ENCODE assay signal across 17 cellular contexts in genomic region chr1:53777272-53777671, GRCh38.
"Had no signal": no experiment of that assay in that cellular context is flagged by ENCODE, and none has a peak within 500 bp of the region (broad histone marks: within the 10 kb centered on the region; RNA-seq: fewer than 3 reads in every experiment).

No MANE protein-coding gene starts in this region.

- ATAC-seq: stimulated activated effector memory CD8-positive, alpha-beta T cell treated with anti-CD3 and anti-CD28 coated beads, Interleukin-12 subunit alpha, Interleukin-12 subunit beta, amount 100 ng/mL, for 72 hours; stimulated activated memory B cell treated with anti-CD40 and anti-IgM and Interleukin-4, amounts not matched to agents 10 μg/mL and 1 μg/mL and 100 μg/mL, for 72 hours; stimulated activated naive B cell treated with anti-CD40 and anti-IgM and Interleukin-4, amounts not matched to agents 10 μg/mL and 1 μg/mL and 100 μg/mL, for 72 hours; stimulated activated naive CD8-positive, alpha-beta T cell treated with anti-CD3 and anti-CD28 coated beads, Interleukin-15, amount 100 ng/mL, for 72 hours; stimulated activated naive CD8-positive, alpha-beta T cell treated with anti-CD3 and anti-CD28 coated beads, Interleukin-15, Interleukin-2, amounts not matched to agents 100 U/mL and 50 U/mL, for 24 hours; upper lobe of right lung had no signal

- H3K4me1 ChIP-seq: stomach, suprapubic skin, testis, thyroid gland, tibial artery, tibial nerve, upper lobe of left lung, upper lobe of right lung, uterus, vagina had no signal

- H3K36me3 ChIP-seq: thoracic aorta, transverse colon, uterus, vagina had no signal

- H3K4me3 ChIP-seq: stomach, suprapubic skin, testis, thoracic aorta, thyroid gland, tibial artery, tibial nerve, transverse colon, upper lobe of left lung, upper lobe of right lung, uterus, vagina had no signal

- H3K9me3 ChIP-seq: stomach, suprapubic skin, testis, thoracic aorta, thyroid gland, tibial artery, tibial nerve, transverse colon, upper lobe of left lung, upper lobe of right lung, uterus, vagina had no signal

- H3K27ac ChIP-seq: stomach, suprapubic skin, testis, thoracic aorta, thyroid gland, tibial artery, tibial nerve, transverse colon, upper lobe of left lung, upper lobe of right lung, uterus, vagina had no signal
